Comparison of ENCODE assay signal across 8 cellular contexts in genomic region chr6:2858678-2859324, GRCh38. TPM values are rescaled to one million over a fixed set of nuclear protein-coding genes. Genes with fewer than 3 reads are reported as not detected.
DNase-seq lines count a peak whose midpoint lies in the region; ATAC-seq, FAIRE-seq and TF ChIP-seq lines count a peak whose summit lies in the region.

No MANE protein-coding gene starts in this region.

- H3K4me1 Mint-ChIP-seq in CD4-positive, alpha-beta T cell (ENCODE audit: low read depth), result peaks cover 92% of the 10 kb centered on the region
- H3K4me1 Mint-ChIP-seq in natural killer cell, result peaks cover 60 to 70% of the 10 kb centered on the region in 2 donors

- H3K4me1 ChIP-seq in OCI-LY7 (ENCODE audit: insufficient read depth, low read length, poor library complexity, severe bottlenecking) (peaks cover 95% of the 10 kb centered on the region), GM12878 (ENCODE audit: control insufficient read depth, insufficient read depth, low read length) (peaks cover 81% of the 10 kb centered on the region)

- peak; percentile 51 to 72 (median 60) for DNase-seq in CD4-positive, alpha-beta T cell
- DNase-seq in OCI-LY7 (ENCODE audit: low spot score) (peak; percentile 83), GM12878 (ENCODE audit: low read depth, low spot score) (no peak), natural killer cell (peak; percentile 57), globus pallidus (ENCODE audit: low spot score) (no peak)
- no peak for DNase-seq in stimulated activated CD8-positive, alpha-beta memory T cell treated with anti-CD3 and anti-CD28 coated beads, Interleukin-4, amount 100 ng/mL, for 48 hours

- 0% methylated on average over 5 of the region's 5 CpGs for WGBS in GM12878 (ENCODE audit: insufficient coverage, insufficient replicate concordance, low lambda C conversion rate, missing lambda C conversion rate)

- intact Hi-C loops in CD4-positive, alpha-beta T cell (cut with DNase I, micrococcal nuclease), result loop anchor here in 1 of 2 experiments (1.0 to 5.0 kb wide), 4 partner anchors 10 to 44 kb away; partner anchors contain the start of gene SERPINB9
- intact Hi-C loops in OCI-LY7 (cut with micrococcal nuclease; ENCODE audit: unreplicated experiment) (no loop called here), GM12878 (cut with micrococcal nuclease; ENCODE audit: unreplicated experiment) (no loop called here), natural killer cell (cut with micrococcal nuclease) (loop anchor here (5.0 kb wide), 2 partner anchors 66 to 208 kb away; partner anchors contain the start of gene RIPK1)

- H3K27ac ChIP-seq in CD4-positive, alpha-beta T cell (ENCODE audit: low read depth, low read length), result peak overlapping the region; percentile 91
- H3K27ac ChIP-seq in OCI-LY7 (ENCODE audit: low read depth, low read length, poor library complexity, severe bottlenecking) (peak overlapping the region; percentile 99), GM12878 (ENCODE audit: control insufficient read depth, insufficient read depth) (peak overlapping the region; percentile 98)

- H3K79me2 ChIP-seq in OCI-LY7 (ENCODE audit: insufficient read depth, low read depth, low read length), result peaks cover 38% of the 10 kb centered on the region; the same call in 1 of the 2 replicates
- H3K79me2 ChIP-seq in GM12878 (ENCODE audit: control insufficient read depth, insufficient read depth, low read length), result no peaks in the 10 kb centered on the region

- H3K9me3 ChIP-seq in CD4-positive, alpha-beta T cell (ENCODE audit: control insufficient read depth, low read length), result no peaks in the 10 kb centered on the region
- no peaks in the 10 kb centered on the region for H3K9me3 ChIP-seq in OCI-LY7 (ENCODE audit: low read length)
- H3K9me3 ChIP-seq in GM12878 (replicated peaks; ENCODE audit: control insufficient read depth, insufficient read depth, low read length), result no peaks in the 10 kb centered on the region

- SMC1A ChIA-PET in GM12878 (lab: Charles Lee; ENCODE audit: uncharacterized antibody, unreplicated experiment), result interaction anchor here (0.7 to 2.6 kb wide), 12 partner anchors 7 to 52 kb away, joined by 3 to 45 read pairs (median 9); no protein-coding TSS in a partner anchor

- H3K27me3 ChIP-seq in CD4-positive, alpha-beta T cell (ENCODE audit: control insufficient read depth, insufficient read depth, low read length), result no peaks in the 10 kb centered on the region
- no peaks in the 10 kb centered on the region for H3K27me3 ChIP-seq in GM12878 (replicated peaks in 1 of 2; ENCODE audit: control insufficient read depth in 2 of 2, insufficient read depth in 2 of 2, low read length in 1 of 2)

- H3K36me3 Mint-ChIP-seq in CD4-positive, alpha-beta T cell (ENCODE audit: low read depth), result no peaks in the 10 kb centered on the region
- no peaks in the 10 kb centered on the region for H3K36me3 Mint-ChIP-seq in natural killer cell

- no peak for TF ChIP-seq RAD21 in GM12878 (IDR thresholded peaks at IDR 0.05; ENCODE audit: insufficient read depth, low read depth, low read length)

- TF ChIP-seq CTCF in CD4-positive, alpha-beta T cell (IDR thresholded peaks at IDR 0.05), result no peak
- TF ChIP-seq CTCF in OCI-LY7 (conservative IDR thresholded peaks at IDR 0.05; ENCODE audit: low read length) (no peak), GM12878 (IDR thresholded peaks at IDR 0.05 in 2 of 3, conservative IDR thresholded peaks at IDR 0.05 in 1 of 3; ENCODE audit: control insufficient read depth in 2 of 3, extremely low read depth in 1 of 3, insufficient read depth in 1 of 3, low read depth in 3 of 3, low read length in 3 of 3) (no peak), natural killer cell (IDR thresholded peaks at IDR 0.05) (no peak)

- ATAC-seq in CD4-positive, alpha-beta T cell (ENCODE audit: poor library complexity), result peak; percentile 81
- ATAC-seq in GM12878 (peak; percentile 39), natural killer cell (peak; percentile 68 to 86 (median 82)), GM21717 (IDR thresholded peaks at IDR 0.05; ENCODE audit: unreplicated experiment) (no peak), GM21619 (IDR thresholded peaks at IDR 0.05; ENCODE audit: unreplicated experiment) (no peak)

- CTCF ChIA-PET in CD4-positive, alpha-beta T cell (lab: Charles Lee), result interaction anchor here (1.6 to 2.5 kb wide), 2 partner anchors 13 to 33 kb away, joined by 8 to 9 read pairs; no protein-coding TSS in a partner anchor
- CTCF ChIA-PET in OCI-LY7 (lab: Charles Lee; ENCODE audit: unreplicated experiment) (no interaction called here), GM12878 (lab: Yijun Ruan, JAX) (interaction anchor here (1.0 to 6.8 kb wide), 7 partner anchors 9 to 67 kb away, joined by 3 to 55 read pairs (median 8); no protein-coding TSS in a partner anchor)

- in situ Hi-C loops in GM12878 (cut with MboI), result loop anchor here (5.0 kb wide), 1 partner anchor 78 kb away; no protein-coding TSS in a partner anchor

- H3K4me3 Mint-ChIP-seq in CD4-positive, alpha-beta T cell, result peak overlapping the region; percentile 81
- H3K4me3 Mint-ChIP-seq in natural killer cell, result peak overlapping the region; percentile 87

- no TSS peak for BruUV-seq in OCI-LY7 (replicated peaks; lab: Mats Ljungman, UMichigan)
- BruUV-seq in GM12878 (replicated peaks; lab: Mats Ljungman, UMichigan), result TSS peak; percentile 59

- RAD21 ChIA-PET in GM12878 (lab: Charles Lee; ENCODE audit: unreplicated experiment), result interaction anchor here (0.9 to 6.6 kb wide), 10 partner anchors 9 to 73 kb away, joined by 3 to 92 read pairs (median 10); no protein-coding TSS in a partner anchor

- peaks cover 18% of the 10 kb centered on the region for H3K36me3 ChIP-seq in OCI-LY7 (ENCODE audit: insufficient read depth, low read length)
- no peaks in the 10 kb centered on the region for H3K36me3 ChIP-seq in GM12878 (ENCODE audit: control insufficient read depth in 2 of 2, insufficient read depth in 2 of 2, low read length in 1 of 2)

- H2AFZ ChIP-seq in OCI-LY7 (ENCODE audit: low read length) (no peak overlapping the region; the same call in 1 of the 2 replicates), GM12878 (ENCODE audit: control insufficient read depth, low read depth, low read length) (peak overlapping the region; percentile 58)

- H3K4me3 ChIP-seq in OCI-LY7 (ENCODE audit: low read depth, low read length, poor library complexity, severe bottlenecking) (peak overlapping the region; percentile 39), GM12878 (peak overlapping the region; percentile 42)

- no peak for FAIRE-seq in GM12878 (lab: Jason Lieb, UNC)

- TF ChIP-seq POLR2A in GM12878 (IDR thresholded peaks at IDR 0.05; ENCODE audit: low read depth, low read length), result peak; percentile 76

- H3K4me2 ChIP-seq in OCI-LY7 (ENCODE audit: low read length) (peak overlapping the region; percentile 62), GM12878 (ENCODE audit: control insufficient read depth, insufficient read depth) (peak overlapping the region; percentile 91)

- no peaks in the 10 kb centered on the region for H3K27me3 Mint-ChIP-seq in CD4-positive, alpha-beta T cell
- no peaks in the 10 kb centered on the region for H3K27me3 Mint-ChIP-seq in natural killer cell (ENCODE audit: low read depth in 2 of 2)

- 0 out of 4 replicates have a peak, but pooled peaks of 1 of the 2 experiments have one; percentile 31 for TF ChIP-seq EP300 in GM12878 (IDR thresholded peaks at IDR 0.05; ENCODE audit: borderline replicate concordance in 1 of 2, control insufficient read depth in 1 of 2, low read depth in 2 of 2, low read length in 2 of 2)

- H3K27ac Mint-ChIP-seq in CD4-positive, alpha-beta T cell, result peak overlapping the region; percentile 94
- H3K27ac Mint-ChIP-seq in natural killer cell, result peak overlapping the region; percentile 94 to 97

- H3K9me2 ChIP-seq in OCI-LY7 (ENCODE audit: insufficient read depth, low read length), result no peaks in the 10 kb centered on the region

- no peaks in the 10 kb centered on the region for H3K9me3 Mint-ChIP-seq in CD4-positive, alpha-beta T cell
- no peaks in the 10 kb centered on the region for H3K9me3 Mint-ChIP-seq in natural killer cell

- POLR2A ChIA-PET in CD4-positive, alpha-beta T cell (lab: Charles Lee), result interaction anchor here (0.8 to 3.0 kb wide), 17 partner anchors 9 to 131 kb away, joined by 3 to 37 read pairs (median 18); partner anchors contain the start of genes SERPINB1, SERPINB9 and WRNIP1
- POLR2A ChIA-PET in OCI-LY7 (lab: Charles Lee) (interaction anchor here (0.7 to 4.9 kb wide), 10 partner anchors 9 to 128 kb away, joined by 3 to 47 read pairs (median 4); no protein-coding TSS in a partner anchor), GM12878 (lab: Charles Lee) (interaction anchor here (0.7 to 6.9 kb wide), 8 partner anchors 10 to 83 kb away, joined by 3 to 108 read pairs (median 16); no protein-coding TSS in a partner anchor)

- H3K9ac ChIP-seq in GM12878 (ENCODE audit: control insufficient read depth, insufficient read depth, low read length), result peak overlapping the region; percentile 80

- no peaks in the 10 kb centered on the region for H4K20me1 ChIP-seq in OCI-LY7 (ENCODE audit: insufficient read depth, low read length)
- no peaks in the 10 kb centered on the region for H4K20me1 ChIP-seq in GM12878 (ENCODE audit: control insufficient read depth, insufficient read depth)

RNA-seq across cellular contexts. Expression of gene SERPINB1, which starts 17.1 kb away (rescaled TPM):
- total RNA-seq in CD4-positive, alpha-beta T cell, result 10 to 100 TPM; 58.3 to 58.4 TPM
- total RNA-seq in OCI-LY7 (2014; rRNA removed; shearing (Covaris generic)), result 1.2 and 1.3 TPM in 2 replicates
- total RNA-seq in OCI-LY7 (2022), result 3.5 and 5.0 TPM in 2 replicates
- total RNA-seq in GM12878 (2013; cell fraction: nucleolus; rRNA removed), result 0.67 and 1.0 TPM in 2 replicates
- total RNA-seq in GM12878 (2014; rRNA removed), result 0.45 and 0.65 TPM in 2 replicates
- total RNA-seq in GM12878 (2014; rRNA removed; fragmentation: Illumina TruSeq; extraction: Trizol), result 0.67 and 0.88 TPM in 2 replicates
- total RNA-seq in GM12878 (2021), result 1.6 TPM in 2 replicates
- 0.76 TPM for polyA plus RNA-seq in GM12878 (2011; ENCODE audit: low read depth)
- 2.4 and 3.5 TPM in 2 replicates for polyA plus RNA-seq in GM12878 (2011; rRNA removed)
- 0.88 and 0.99 TPM in 2 replicates for polyA plus RNA-seq in GM12878 (2011; cell fraction: cytosol; rRNA removed)
- 0.90 and 1.3 TPM in 2 replicates for polyA plus RNA-seq in GM12878 (2011; cell fraction: nucleus; rRNA removed)
- polyA plus RNA-seq in GM12878 (2012), result 1.3 and 2.3 TPM in 2 replicates
- polyA plus RNA-seq in GM12878 (2014; fragmentation: Illumina TruSeq; extraction: Trizol), result 1.1 and 3.2 TPM in 2 replicates
- polyA plus RNA-seq in GM12878 (2014; fragmentation: Nextera tagmentation; extraction: Ambion mirVana), result 1 to 10 TPM in 1 of 2 experiments, under 1 TPM in 1; 0.82 to 1.8 TPM
- polyA plus RNA-seq in GM12878 (2014; rRNA removed), result 0.71 and 0.85 TPM in 2 replicates
- under 1 TPM; 0.67 to 0.72 TPM for polyA plus RNA-seq in GM12878 (2016; fragmentation: Nextera tagmentation; extraction: Ambion mirVana)
- 1.1 and 1.8 TPM in 2 replicates for polyA minus RNA-seq in GM12878 (2011; rRNA and poly(A)+ RNA removed)
- polyA minus RNA-seq in GM12878 (2011; cell fraction: cytosol; rRNA and poly(A)+ RNA removed), result 1.2 and 1.6 TPM in 2 replicates
- 0.85 and 1.1 TPM in 2 replicates for polyA minus RNA-seq in GM12878 (2011; cell fraction: nucleus; rRNA and poly(A)+ RNA removed)
- 10 to 100 TPM; 74.8 to 80.2 (median 78.1) TPM for total RNA-seq in natural killer cell

RNA-seq across cellular contexts. Expression of gene SERPINB9, which starts 44.3 kb away (rescaled TPM):
- 10 to 100 TPM; 25.8 to 27.4 TPM for total RNA-seq in CD4-positive, alpha-beta T cell
- 74.7 and 78.4 TPM in 2 replicates for total RNA-seq in OCI-LY7 (2014; rRNA removed; shearing (Covaris generic))
- total RNA-seq in OCI-LY7 (2022) (166 and 167 TPM in 2 replicates), GM12878 (2014; rRNA removed) (4.7 and 5.6 TPM in 2 replicates), GM12878 (2014; rRNA removed; fragmentation: Illumina TruSeq; extraction: Trizol) (5.4 and 5.5 TPM in 2 replicates), GM12878 (2021) (5.8 and 6.1 TPM in 2 replicates), natural killer cell (10 to 100 TPM; 34.9 to 54.3 (median 47.3) TPM)
- total RNA-seq in GM12878 (2013; cell fraction: nucleolus; rRNA removed), result 63.2 and 66.0 TPM in 2 replicates
- 7.8 TPM for polyA plus RNA-seq in GM12878 (2011; ENCODE audit: low read depth)
- polyA plus RNA-seq in GM12878 (2011; rRNA removed) (133 and 141 TPM in 2 replicates), GM12878 (2014; fragmentation: Illumina TruSeq; extraction: Trizol) (6.7 and 7.3 TPM in 2 replicates), GM12878 (2014; fragmentation: Nextera tagmentation; extraction: Ambion mirVana) (1 to 10 TPM; 2.0 to 3.7 TPM), GM12878 (2014; rRNA removed) (3.8 and 5.9 TPM in 2 replicates), GM12878 (2016; fragmentation: Nextera tagmentation; extraction: Ambion mirVana) (1 to 10 TPM; 4.1 to 4.2 TPM)
- 94.6 and 110 TPM in 2 replicates for polyA plus RNA-seq in GM12878 (2011; cell fraction: cytosol; rRNA removed)
- polyA plus RNA-seq in GM12878 (2011; cell fraction: nucleus; rRNA removed), result 35.5 and 39.0 TPM in 2 replicates
- polyA plus RNA-seq in GM12878 (2012), result 11.4 and 20.4 TPM in 2 replicates
- polyA minus RNA-seq in GM12878 (2011; rRNA and poly(A)+ RNA removed), result 135 and 152 TPM in 2 replicates
- 57.1 and 64.0 TPM in 2 replicates for polyA minus RNA-seq in GM12878 (2011; cell fraction: cytosol; rRNA and poly(A)+ RNA removed)
- polyA minus RNA-seq in GM12878 (2011; cell fraction: nucleus; rRNA and poly(A)+ RNA removed), result 21.2 and 30.0 TPM in 2 replicates

Comparison
In these comparisons a context has a peak if more than half of its experiments do, and no peak if none do; other contexts are left out.
1. ATAC-seq: peak in CD4-positive, alpha-beta T cell (single experiment), GM12878 (single experiment) and natural killer cell (3 of 3); none in GM21717 (single experiment) and GM21619 (single experiment).
2. DNase-seq: peak in CD4-positive, alpha-beta T cell (10 of 10), OCI-LY7 (single experiment) and natural killer cell (single experiment); none in GM12878 (single experiment), globus pallidus (single experiment) and stimulated activated CD8-positive, alpha-beta memory T cell treated with anti-CD3 and anti-CD28 coated beads, Interleukin-4, amount 100 ng/mL, for 48 hours (single experiment).
3. RNA of gene SERPINB1, which starts 17.1 kb away (total RNA-seq): 74.8 to 80.2 TPM in natural killer cell and 58.3 to 58.4 TPM in CD4-positive, alpha-beta T cell; 1.2 to 5.0 TPM in OCI-LY7 and 0.45 to 1.6 TPM in GM12878; every median in the first group is over 4 times any median in the second.
4. Peak in every context shown above with its lines, with median percentiles within 50 percentile points of each other: H3K27ac ChIP-seq.